9 cellular contexts compared by ENCODE assay signal in the genomic region with DNA sequence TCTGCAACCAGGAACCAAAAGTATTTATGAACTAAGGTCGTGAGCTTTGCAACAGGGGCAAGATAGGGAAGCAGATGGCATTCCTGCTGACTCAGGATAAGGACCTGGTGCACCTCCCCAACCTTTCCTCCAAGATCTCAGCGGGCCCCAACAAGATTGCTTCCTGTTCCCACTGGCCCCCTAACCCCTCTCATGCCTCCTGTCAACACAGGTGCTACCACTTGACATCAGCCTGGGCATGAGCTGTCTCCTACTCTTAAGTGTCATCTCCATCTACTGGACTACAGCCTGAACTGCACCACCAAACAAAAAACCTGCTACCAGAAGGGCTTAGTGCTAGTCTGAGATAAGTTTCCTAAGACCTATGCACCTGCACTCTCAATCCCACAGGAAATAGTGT. TPM values are rescaled to one million over a fixed set of nuclear protein-coding genes. Genes with fewer than 3 reads are reported as not detected.
DNase-seq lines count a peak whose midpoint lies in the region; ATAC-seq and TF ChIP-seq lines count a peak whose summit lies in the region.
"Had no signal": no experiment of that assay in that cellular context is flagged by ENCODE, and none has a peak within 500 bp of the region (broad histone marks: within the 10 kb centered on the region; RNA-seq: fewer than 3 reads in every experiment).

No MANE protein-coding gene starts in this region.

- TF ChIP-seq CTCF in 22Rv1 (IDR thresholded peaks at IDR 0.05): peak; percentile 57
- peak; percentile 23 for TF ChIP-seq CTCF in lower lobe of right lung (IDR thresholded peaks at IDR 0.05)

- H3K4me3 ChIP-seq in lower lobe of right lung: no peak overlapping the region
- H3K4me3 ChIP-seq: gastrocnemius medialis had no signal

- H3K4me1 ChIP-seq in lower lobe of right lung: no peaks in the 10 kb centered on the region

- H3K27ac ChIP-seq in 22Rv1 (no peak overlapping the region), lower lobe of right lung (no peak overlapping the region)
- H3K27ac ChIP-seq: gastrocnemius medialis had no signal

- peak; percentile 5 for DNase-seq in GDM1 (lab: John Stamatoyannopoulos, UW)
- peak; percentile 43 for DNase-seq in NCI-H1694 treated with DMSO at 0.1 percent for 48 hours (lab: John Stamatoyannopoulos, UW)
- DNase-seq in astrocyte of the hippocampus (ENCODE audit: low read depth, low spot score): peak; percentile 34
- no peak for DNase-seq in lower lobe of right lung
- DNase-seq in activated CD8-positive, alpha-beta memory T cell treated with anti-CD3 and anti-CD28 coated beads, Interleukin-2, amount 50 U/mL, for 4 hours: no peak
- no peak for DNase-seq in NCI-H2196 treated with DMSO at 0.1 percent for 48 hours (lab: John Stamatoyannopoulos, UW; ENCODE audit: unreplicated experiment)
- DNase-seq: gastrocnemius medialis had no signal

- H3K27me3 ChIP-seq in lower lobe of right lung (ENCODE audit: low read depth): no peaks in the 10 kb centered on the region
- H3K27me3 ChIP-seq: gastrocnemius medialis had no signal

- no peaks in the 10 kb centered on the region for H3K9me3 ChIP-seq in lower lobe of right lung
- H3K9me3 ChIP-seq: gastrocnemius medialis had no signal

- peaks cover 26% of the 10 kb centered on the region for H3K36me3 ChIP-seq in lower lobe of right lung

- intact Hi-C loops in lower lobe of right lung (cut with DNase I): no loop called here

- ATAC-seq in lower lobe of right lung: no peak
- ATAC-seq in GM21786 (IDR thresholded peaks at IDR 0.05; ENCODE audit: unreplicated experiment): no peak

RNA-seq across cellular contexts. Expression of gene MED6, which starts 32.7 kb away (rescaled TPM):
- 28.8 TPM for total RNA-seq in lower lobe of right lung

RNA-seq across cellular contexts. Expression of gene ADAM20, which starts 33.0 kb away (rescaled TPM):
- total RNA-seq in lower lobe of right lung: 1.5 TPM

Comparison
In these comparisons a context has a peak if more than half of its experiments do, and no peak if none do; other contexts are left out.
1. DNase-seq: peak in GDM1 (single experiment), NCI-H1694 treated with DMSO at 0.1 percent for 48 hours (single experiment) and astrocyte of the hippocampus (single experiment); none in lower lobe of right lung (single experiment), activated CD8-positive, alpha-beta memory T cell treated with anti-CD3 and anti-CD28 coated beads, Interleukin-2, amount 50 U/mL, for 4 hours (single experiment) and NCI-H2196 treated with DMSO at 0.1 percent for 48 hours (single experiment).